Comparison of ENCODE assay signal across 1 cellular context in the genomic region with DNA sequence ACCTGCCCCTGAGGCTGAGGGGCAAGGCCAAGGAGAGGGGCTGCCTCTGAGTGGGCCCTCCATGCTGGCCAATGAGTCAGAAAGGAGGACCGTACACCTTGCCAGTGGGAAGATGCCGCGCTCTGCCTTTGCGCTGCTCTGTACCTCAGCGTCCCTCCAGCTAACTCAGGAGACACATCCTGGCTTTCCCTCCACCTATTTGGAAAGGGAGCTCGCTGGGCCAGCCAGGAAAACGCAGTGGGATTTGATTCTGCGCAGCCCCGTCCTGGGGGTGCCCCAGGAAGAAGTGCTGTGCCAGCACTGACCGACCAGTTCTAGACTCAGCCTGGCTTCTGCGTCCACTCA.
TF ChIP-seq lines count a peak whose summit lies in the region.

No MANE protein-coding gene starts in this region.

TF ChIP-seq in H1, 55 proteins besides CTCF, POLR2A, EP300 and RAD21 (continued from another document):
- no peak for TF ChIP-seq ATF2 (IDR thresholded peaks at IDR 0.05; ENCODE audit: low read length)
TF ChIP-seq in H1: peak in this region for 0.
